ENCODE assay signal across 8 cellular contexts in genomic region chr3:49673715-49674490, GRCh38. TPM values are rescaled to one million over a fixed set of nuclear protein-coding genes. Genes with fewer than 3 reads are reported as not detected.
DNase-seq lines count a peak whose midpoint lies in the region; ATAC-seq, FAIRE-seq and TF ChIP-seq lines count a peak whose summit lies in the region.

Gene APEH (plus strand): TSS chr3:49674351. CDS start chr3:49674402, 51 bp downstream.

- H3K9ac ChIP-seq in OCI-LY3 (ENCODE audit: low read length), result peak within 1 kb of the TSS; percentile 94

- peaks cover 31% of the 10 kb centered on the region for H3K79me2 ChIP-seq in OCI-LY3 (ENCODE audit: low read length)

- peaks cover 12% of the 10 kb centered on the region for H3K4me1 ChIP-seq in OCI-LY3 (ENCODE audit: low read length)

- H3K36me3 Mint-ChIP-seq in progenitor cell of endocrine pancreas (ENCODE audit: insufficient read depth), result peaks cover 5% of the 10 kb centered on the region

- peak within 1 kb of the TSS; percentile 84 for H3K4me3 Mint-ChIP-seq in progenitor cell of endocrine pancreas (ENCODE audit: low read depth)

- intact Hi-C loops in Right ventricle myocardium superior (cut with DNase I), result loop anchor here (5.0 to 10.0 kb wide), 2 partner anchors 137 to 209 kb away; no protein-coding TSS in a partner anchor

- H3K9me3 Mint-ChIP-seq in progenitor cell of endocrine pancreas (ENCODE audit: low read depth), result no peaks in the 10 kb centered on the region

- ATAC-seq in Right ventricle myocardium superior (ENCODE audit: poor library complexity), result peak; percentile 95

- H3K4me3 ChIP-seq in HFF-Myc (replicated peaks; ENCODE audit: low read depth, low read length), result peak within 1 kb of the TSS; percentile 83
- H3K4me3 ChIP-seq in OCI-LY3 (ENCODE audit: low read length), result peak within 1 kb of the TSS; percentile 95

- peak within 1 kb of the TSS; percentile 51; the same call in 1 of the 2 replicates for H2AFZ ChIP-seq in OCI-LY3 (ENCODE audit: low read depth, low read length)

- peak; percentile 97 for FAIRE-seq in urothelium cell line (lab: Jason Lieb, UNC)

- no peaks in the 10 kb centered on the region for H3K27me3 Mint-ChIP-seq in progenitor cell of endocrine pancreas

- H4K20me1 ChIP-seq in OCI-LY3 (ENCODE audit: insufficient read depth, low read length), result peaks cover 4% of the 10 kb centered on the region; the same call in 1 of the 2 replicates

- H3K27ac ChIP-seq in OCI-LY3 (ENCODE audit: low read length), result peak within 1 kb of the TSS; percentile 78

- no peak for TF ChIP-seq CTCF in HFF-Myc (IDR thresholded peaks at IDR 0.05; ENCODE audit: low read depth, low read length, missing control alignments)
- no peak for TF ChIP-seq CTCF in OCI-LY3 (IDR thresholded peaks at IDR 0.05; ENCODE audit: low read depth, low read length)
- TF ChIP-seq CTCF in progenitor cell of endocrine pancreas (IDR thresholded peaks at IDR 0.05; ENCODE audit: unreplicated experiment), result no peak

- DNase-seq in GM04504 (ENCODE audit: low read depth), result peak; percentile 92
- peak; percentile 92 for DNase-seq in HFF-Myc (ENCODE audit: extremely low read depth, low read depth)
- DNase-seq in activated naive CD4-positive, alpha-beta T cell treated with anti-CD3 and anti-CD28 coated beads, Interleukin-2, amount 50 U/mL, for 16 hours, result peak; percentile 99
- peak; percentile 98 for DNase-seq in Right ventricle myocardium superior
- peak; percentile 96 for DNase-seq in progenitor cell of endocrine pancreas (ENCODE audit: low spot score, unreplicated experiment)
- peak; percentile 98 for DNase-seq in urothelium cell line (ENCODE audit: low spot score)
- no peak for DNase-seq in Kasumi-1 (lab: John Stamatoyannopoulos, UW)

- H3K9me3 ChIP-seq in OCI-LY3 (ENCODE audit: insufficient read depth, low read length), result no peaks in the 10 kb centered on the region

- H3K4me1 Mint-ChIP-seq in progenitor cell of endocrine pancreas (ENCODE audit: low read depth), result peaks cover 16% of the 10 kb centered on the region

- H3K36me3 ChIP-seq in OCI-LY3 (replicated peaks; ENCODE audit: low read depth, low read length), result peaks cover 32% of the 10 kb centered on the region

- H3K27me3 ChIP-seq in OCI-LY3 (ENCODE audit: low read depth, low read length), result no peaks in the 10 kb centered on the region

- peak within 1 kb of the TSS; percentile 97 for H3K27ac Mint-ChIP-seq in progenitor cell of endocrine pancreas

- H3K4me2 ChIP-seq in OCI-LY3 (ENCODE audit: low read length), result peak within 1 kb of the TSS; percentile 96

RNA-seq across cellular contexts. Expression of gene APEH, which starts in this region (rescaled TPM):
- total RNA-seq in Right ventricle myocardium superior (103 TPM), progenitor cell of endocrine pancreas (160 and 178 TPM in 2 replicates)

Comparison
In these comparisons a context has a peak if more than half of its experiments do, and no peak if none do; other contexts are left out.
1. DNase-seq: peak in GM04504 (single experiment), HFF-Myc (single experiment), activated naive CD4-positive, alpha-beta T cell treated with anti-CD3 and anti-CD28 coated beads, Interleukin-2, amount 50 U/mL, for 16 hours (single experiment), Right ventricle myocardium superior (single experiment), progenitor cell of endocrine pancreas (single experiment) and urothelium cell line (single experiment); none in Kasumi-1 (0 of 2).